In genomic region chr6:154289818-154290508, GRCh38 we compare ENCODE assay signal across 1 cellular context.
TF ChIP-seq lines count a peak whose summit lies in the region.

No MANE protein-coding gene starts in this region.

TF ChIP-seq in GM23338, 12 proteins besides CTCF, POLR2A, EP300 and RAD21 (continued from another document):
- no peak for TF ChIP-seq ZNF462 (CRISPR knock-in tag; IDR thresholded peaks at IDR 0.05)
- TF ChIP-seq STAT1 (IDR thresholded peaks at IDR 0.05; ENCODE audit: unreplicated experiment) = no peak
TF ChIP-seq in GM23338: peak in this region for 0.
